Comparison of ENCODE assay signal across 22 cellular contexts in the genomic region with DNA sequence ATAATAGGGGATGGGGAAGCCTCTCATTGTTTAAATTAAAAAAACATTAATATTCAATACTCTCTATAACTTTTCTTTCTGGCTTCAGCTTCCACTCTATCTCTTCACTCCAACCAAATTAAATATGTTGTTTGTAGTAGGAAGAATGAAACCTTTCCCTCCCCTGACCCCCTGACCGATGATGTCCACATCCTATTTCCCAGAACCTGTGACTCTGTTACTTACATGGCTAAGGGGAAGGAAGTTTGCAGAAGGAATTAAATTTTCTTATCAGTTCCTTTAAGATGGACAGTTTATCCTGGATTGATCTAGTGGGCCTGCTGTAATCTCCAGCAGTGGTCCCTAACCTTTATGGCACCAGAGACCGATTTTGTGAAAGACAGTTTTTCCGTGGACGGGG.
"Had no signal": no experiment of that assay in that cellular context is flagged by ENCODE, and none has a peak within 500 bp of the region (broad histone marks: within the 10 kb centered on the region; RNA-seq: fewer than 3 reads in every experiment).

No MANE protein-coding gene starts in this region.

- DNase-seq: activated CD4-positive, alpha-beta T cell treated with anti-CD3 and anti-CD28 coated beads for 36 hours; activated CD4-positive, CD25-positive, alpha-beta regulatory T cell; activated CD8-positive, alpha-beta memory T cell treated with anti-CD3 and anti-CD28 coated beads, Interleukin-2, amount 10 ng/mL, durations not matched to agents 7 days and 5 days; activated CD8-positive, alpha-beta T cell treated with anti-CD3 and anti-CD28 coated beads, Interleukin-2, amount 10 ng/mL, durations not matched to agents 7 days and 5 days; activated naive CD4-positive, alpha-beta T cell; activated T-cell treated with anti-CD3 and anti-CD28 coated beads for 4 hours; activated T-cell treated with anti-CD3 and anti-CD28 coated beads, Interleukin-2, amount 50 U/mL, for 72 hours; body of pancreas; cortex of kidney; foreskin fibroblast; mammary epithelial cell; psoas muscle; spleen; stimulated activated naive CD4-positive, alpha-beta T cell treated with Interleukin-2 at 50 U/mL for 16 hours; T-helper 2 cell; testis had no signal

- H3K36me3 ChIP-seq: cardiac muscle cell, spleen had no signal

- H3K4me3 ChIP-seq: body of pancreas, cardiac muscle cell, psoas muscle, SK-N-MC, spleen, testis had no signal

- H3K9ac ChIP-seq: parathyroid adenoma had no signal

- H2AFZ ChIP-seq: parathyroid adenoma had no signal

- H3K9me3 ChIP-seq: body of pancreas, psoas muscle, testis had no signal

- ATAC-seq: activated CD4-positive, alpha-beta T cell treated with anti-CD3 and anti-CD28 coated beads for 36 hours; activated CD8-positive, alpha-beta memory T cell treated with anti-CD3 and anti-CD28 coated beads, Interleukin-2, amount 10 ng/mL, durations not matched to agents 7 days and 5 days; activated CD8-positive, alpha-beta T cell treated with anti-CD3 and anti-CD28 coated beads, Interleukin-2, amount 10 ng/mL, durations not matched to agents 7 days and 5 days; activated naive CD4-positive, alpha-beta T cell treated with anti-CD3 and anti-CD28 coated beads, Interleukin-2, amount 50 U/mL, for 72 hours; activated T-cell treated with anti-CD3 and anti-CD28 coated beads, Interleukin-2, amount 50 U/mL, for 72 hours; body of pancreas had no signal

- H3K4me1 ChIP-seq: body of pancreas had no signal

- H3K27me3 ChIP-seq: body of pancreas, cardiac muscle cell, spleen, testis had no signal

- FAIRE-seq: endothelial cell of umbilical vein, islet of Langerhans had no signal

- H3K27ac ChIP-seq: body of pancreas, cardiac muscle cell had no signal
